Comparison of ENCODE assay signal across 10 cellular contexts in the genomic region with DNA sequence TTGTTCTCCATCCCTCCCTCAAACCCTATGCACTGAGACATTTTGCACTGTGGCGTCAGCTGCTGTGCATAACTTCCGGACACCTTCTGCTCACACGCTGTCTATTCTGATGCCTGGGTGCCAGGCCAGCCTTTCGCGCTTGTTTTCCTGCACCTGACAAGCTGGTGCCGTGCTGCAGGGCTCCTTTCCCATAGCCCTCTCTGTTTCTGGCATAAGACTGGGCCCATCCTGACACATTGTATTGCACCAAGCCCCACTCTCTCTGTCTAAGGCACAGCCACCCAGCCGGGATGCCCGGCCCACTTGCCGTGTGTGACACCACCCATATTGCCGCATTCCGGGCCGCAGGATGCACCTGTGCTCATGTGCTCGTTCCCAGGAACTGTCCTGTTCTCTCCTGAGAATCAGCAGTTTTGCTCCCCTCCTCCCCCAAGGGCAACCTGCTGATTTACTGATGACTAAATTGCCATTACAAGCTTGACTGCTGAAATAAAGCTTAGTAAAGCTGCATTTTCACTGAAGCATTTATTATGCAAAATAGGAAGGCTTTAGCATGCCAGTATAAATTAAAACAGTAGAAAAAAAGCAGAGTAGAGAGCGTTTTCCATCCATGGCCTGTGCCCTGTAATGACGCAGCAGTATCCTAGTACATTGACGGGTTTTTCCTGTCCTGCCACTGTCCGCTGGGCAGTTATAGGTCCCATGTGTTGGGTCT.
A peak's percentile ranks its signal among the peaks of the same experiment; 100 is the strongest.
DNase-seq lines count a peak whose midpoint lies in the region; ATAC-seq and TF ChIP-seq lines count a peak whose summit lies in the region.
"Had no signal": no experiment of that assay in that cellular context is flagged by ENCODE, and none has a peak within 500 bp of the region (broad histone marks: within the 10 kb centered on the region; RNA-seq: fewer than 3 reads in every experiment).

No MANE protein-coding gene starts in this region.

- ATAC-seq in GM18909 (IDR thresholded peaks at IDR 0.05; ENCODE audit: poor library complexity, unreplicated experiment) (peak; percentile 43), T-cell (replicated peaks in 1 of 4) (peak; percentile 17 to 42 (median 34)), naive B cell (ENCODE audit: low read depth in 2 of 2) (peak; percentile 32 to 38), HG03196 (IDR thresholded peaks at IDR 0.05; ENCODE audit: unreplicated experiment) (no peak), GM18873 (IDR thresholded peaks at IDR 0.05; ENCODE audit: low FRiP score, unreplicated experiment) (no peak)

- H3K4me3 Mint-ChIP-seq in T-cell (peak overlapping the region in 1 of 3 donors; percentile 31), naive B cell (peak overlapping the region; percentile 17 to 89 (median 62))

- DNase-seq in H7 (peak; percentile 75), T-cell (peak in 2 of 34 experiments; percentile 48 to 54), naive B cell (no peak), GM10266 (ENCODE audit: extremely low spot score) (no peak), coronary artery (ENCODE audit: low spot score) (no peak)
- DNase-seq: activated effector memory CD4-positive, alpha-beta T cell treated with Interleukin-2 at 50 U/mL for 16 hours; IMR-90 had no signal

- H3K36me3 Mint-ChIP-seq in T-cell, result peaks cover 39% of the 10 kb centered on the region
- H3K36me3 Mint-ChIP-seq in naive B cell, result no peaks in the 10 kb centered on the region

- H3K4me3 ChIP-seq in H7 (ENCODE audit: insufficient read depth, low read depth, low read length) (no peak overlapping the region), coronary artery (no peak overlapping the region)

- H3K27ac Mint-ChIP-seq in T-cell, result peak overlapping the region; percentile 87
- peak overlapping the region in 4 of 6 donors; percentile 37 to 89 (median 67) for H3K27ac Mint-ChIP-seq in naive B cell

- H3K27ac ChIP-seq in coronary artery, result no peak overlapping the region

- CTCF ChIA-PET in T-cell (lab: Charles Lee), result interaction anchor here in 1 of 2 donors (0.6 to 1.1 kb wide), 2 partner anchors 10 to 179 kb away, joined by 3 read pairs; no protein-coding TSS in a partner anchor

- TF ChIP-seq CTCF in GM10266 (IDR thresholded peaks at IDR 0.05; ENCODE audit: control insufficient read depth, insufficient read depth, low read depth, missing control alignments) (no peak), coronary artery (IDR thresholded peaks at IDR 0.05) (no peak)

- H3K27me3 Mint-ChIP-seq in T-cell (no peaks in the 10 kb centered on the region), naive B cell (peaks cover 0 to 3% (median 1%) of the 10 kb centered on the region in 3 donors)

- POLR2A ChIA-PET in T-cell (lab: Charles Lee), result interaction anchor here in 1 of 2 donors (0.6 to 2.0 kb wide), 4 partner anchors 25 to 231 kb away, joined by 3 to 7 read pairs (median 4); no protein-coding TSS in a partner anchor

- no peaks in the 10 kb centered on the region; the same call in 1 of the 2 replicates for H3K27me3 ChIP-seq in H7 (ENCODE audit: control insufficient read depth, insufficient read depth, low read length)

- H3K4me1 Mint-ChIP-seq in T-cell (peaks cover 31 to 80% (median 73%) of the 10 kb centered on the region in 3 donors), naive B cell (peaks cover 26 to 42% (median 30%) of the 10 kb centered on the region in 3 donors)

- no peaks in the 10 kb centered on the region for H3K9me3 Mint-ChIP-seq in T-cell
- H3K9me3 Mint-ChIP-seq in naive B cell, result no peaks in the 10 kb centered on the region

- no peaks in the 10 kb centered on the region; the same call in 1 of the 2 replicates for H3K36me3 ChIP-seq in H7 (replicated peaks; ENCODE audit: control insufficient read depth, insufficient read depth, low read length)

Comparison
In these comparisons a context has a peak if more than half of its experiments do, and no peak if none do; other contexts are left out.
1. ATAC-seq: peak in GM18909 (single experiment), T-cell (4 of 4) and naive B cell (2 of 2); none in HG03196 (single experiment) and GM18873 (single experiment).